ENCODE assay signal across 1 cellular context in the genomic region with DNA sequence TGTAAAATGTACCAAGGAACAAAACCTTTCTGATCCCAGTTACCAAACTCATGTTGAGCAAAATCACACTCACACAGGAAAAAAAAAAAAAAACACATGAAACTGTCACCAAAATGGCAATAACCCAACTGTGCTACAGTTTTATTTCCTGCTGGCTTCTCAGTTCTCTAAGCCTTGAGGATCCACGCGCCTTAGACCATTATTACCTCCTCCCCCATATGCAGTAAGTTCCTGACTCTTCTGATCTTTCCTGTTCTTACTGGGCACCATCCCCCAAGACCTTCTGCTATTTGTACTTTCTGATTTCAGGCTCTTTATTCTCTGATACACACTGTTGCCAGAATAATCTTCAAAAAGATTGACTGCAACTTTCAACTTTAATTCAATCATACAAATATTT.
TF ChIP-seq lines count a peak whose summit lies in the region.

No MANE protein-coding gene starts in this region.

TF ChIP-seq in HepG2, 621 proteins besides CTCF, POLR2A, EP300 and RAD21 (continued from another document):
- TF ChIP-seq, protein P1, sequence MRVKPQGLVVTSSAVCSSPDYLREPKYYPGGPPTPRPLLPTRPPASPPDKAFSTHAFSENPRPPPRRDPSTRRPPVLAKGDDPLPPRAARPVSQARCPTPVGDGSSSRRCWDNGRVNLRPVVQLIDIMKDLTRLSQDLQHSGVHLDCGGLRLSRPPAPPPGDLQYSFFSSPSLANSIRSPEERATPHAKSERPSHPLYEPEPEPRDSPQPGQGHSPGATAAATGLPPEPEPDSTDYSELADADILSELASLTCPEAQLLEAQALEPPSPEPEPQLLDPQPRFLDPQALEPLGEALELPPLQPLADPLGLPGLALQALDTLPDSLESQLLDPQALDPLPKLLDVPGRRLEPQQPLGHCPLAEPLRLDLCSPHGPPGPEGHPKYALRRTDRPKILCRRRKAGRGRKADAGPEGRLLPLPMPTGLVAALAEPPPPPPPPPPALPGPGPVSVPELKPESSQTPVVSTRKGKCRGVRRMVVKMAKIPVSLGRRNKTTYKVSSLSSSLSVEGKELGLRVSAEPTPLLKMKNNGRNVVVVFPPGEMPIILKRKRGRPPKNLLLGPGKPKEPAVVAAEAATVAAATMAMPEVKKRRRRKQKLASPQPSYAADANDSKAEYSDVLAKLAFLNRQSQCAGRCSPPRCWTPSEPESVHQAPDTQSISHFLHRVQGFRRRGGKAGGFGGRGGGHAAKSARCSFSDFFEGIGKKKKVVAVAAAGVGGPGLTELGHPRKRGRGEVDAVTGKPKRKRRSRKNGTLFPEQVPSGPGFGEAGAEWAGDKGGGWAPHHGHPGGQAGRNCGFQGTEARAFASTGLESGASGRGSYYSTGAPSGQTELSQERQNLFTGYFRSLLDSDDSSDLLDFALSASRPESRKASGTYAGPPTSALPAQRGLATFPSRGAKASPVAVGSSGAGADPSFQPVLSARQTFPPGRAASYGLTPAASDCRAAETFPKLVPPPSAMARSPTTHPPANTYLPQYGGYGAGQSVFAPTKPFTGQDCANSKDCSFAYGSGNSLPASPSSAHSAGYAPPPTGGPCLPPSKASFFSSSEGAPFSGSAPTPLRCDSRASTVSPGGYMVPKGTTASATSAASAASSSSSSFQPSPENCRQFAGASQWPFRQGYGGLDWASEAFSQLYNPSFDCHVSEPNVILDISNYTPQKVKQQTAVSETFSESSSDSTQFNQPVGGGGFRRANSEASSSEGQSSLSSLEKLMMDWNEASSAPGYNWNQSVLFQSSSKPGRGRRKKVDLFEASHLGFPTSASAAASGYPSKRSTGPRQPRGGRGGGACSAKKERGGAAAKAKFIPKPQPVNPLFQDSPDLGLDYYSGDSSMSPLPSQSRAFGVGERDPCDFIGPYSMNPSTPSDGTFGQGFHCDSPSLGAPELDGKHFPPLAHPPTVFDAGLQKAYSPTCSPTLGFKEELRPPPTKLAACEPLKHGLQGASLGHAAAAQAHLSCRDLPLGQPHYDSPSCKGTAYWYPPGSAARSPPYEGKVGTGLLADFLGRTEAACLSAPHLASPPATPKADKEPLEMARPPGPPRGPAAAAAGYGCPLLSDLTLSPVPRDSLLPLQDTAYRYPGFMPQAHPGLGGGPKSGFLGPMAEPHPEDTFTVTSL (CRISPR knock-in tag; IDR thresholded peaks at IDR 0.05; ENCODE audit: borderline replicate concordance): no peak
- TF ChIP-seq, protein P2, sequence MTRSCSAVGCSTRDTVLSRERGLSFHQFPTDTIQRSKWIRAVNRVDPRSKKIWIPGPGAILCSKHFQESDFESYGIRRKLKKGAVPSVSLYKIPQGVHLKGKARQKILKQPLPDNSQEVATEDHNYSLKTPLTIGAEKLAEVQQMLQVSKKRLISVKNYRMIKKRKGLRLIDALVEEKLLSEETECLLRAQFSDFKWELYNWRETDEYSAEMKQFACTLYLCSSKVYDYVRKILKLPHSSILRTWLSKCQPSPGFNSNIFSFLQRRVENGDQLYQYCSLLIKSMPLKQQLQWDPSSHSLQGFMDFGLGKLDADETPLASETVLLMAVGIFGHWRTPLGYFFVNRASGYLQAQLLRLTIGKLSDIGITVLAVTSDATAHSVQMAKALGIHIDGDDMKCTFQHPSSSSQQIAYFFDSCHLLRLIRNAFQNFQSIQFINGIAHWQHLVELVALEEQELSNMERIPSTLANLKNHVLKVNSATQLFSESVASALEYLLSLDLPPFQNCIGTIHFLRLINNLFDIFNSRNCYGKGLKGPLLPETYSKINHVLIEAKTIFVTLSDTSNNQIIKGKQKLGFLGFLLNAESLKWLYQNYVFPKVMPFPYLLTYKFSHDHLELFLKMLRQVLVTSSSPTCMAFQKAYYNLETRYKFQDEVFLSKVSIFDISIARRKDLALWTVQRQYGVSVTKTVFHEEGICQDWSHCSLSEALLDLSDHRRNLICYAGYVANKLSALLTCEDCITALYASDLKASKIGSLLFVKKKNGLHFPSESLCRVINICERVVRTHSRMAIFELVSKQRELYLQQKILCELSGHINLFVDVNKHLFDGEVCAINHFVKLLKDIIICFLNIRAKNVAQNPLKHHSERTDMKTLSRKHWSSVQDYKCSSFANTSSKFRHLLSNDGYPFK (CRISPR knock-in tag; IDR thresholded peaks at IDR 0.05; ENCODE audit: borderline replicate concordance): no peak
- TF ChIP-seq RARG (CRISPR knock-in tag; IDR thresholded peaks at IDR 0.05; ENCODE audit: low read depth) (no peak), MAF1 (CRISPR knock-in tag; IDR thresholded peaks at IDR 0.05; ENCODE audit: borderline replicate concordance) (no peak), RFX5 (IDR thresholded peaks at IDR 0.05; ENCODE audit: low read depth, low read length) (no peak)
- TF ChIP-seq, protein P3, sequence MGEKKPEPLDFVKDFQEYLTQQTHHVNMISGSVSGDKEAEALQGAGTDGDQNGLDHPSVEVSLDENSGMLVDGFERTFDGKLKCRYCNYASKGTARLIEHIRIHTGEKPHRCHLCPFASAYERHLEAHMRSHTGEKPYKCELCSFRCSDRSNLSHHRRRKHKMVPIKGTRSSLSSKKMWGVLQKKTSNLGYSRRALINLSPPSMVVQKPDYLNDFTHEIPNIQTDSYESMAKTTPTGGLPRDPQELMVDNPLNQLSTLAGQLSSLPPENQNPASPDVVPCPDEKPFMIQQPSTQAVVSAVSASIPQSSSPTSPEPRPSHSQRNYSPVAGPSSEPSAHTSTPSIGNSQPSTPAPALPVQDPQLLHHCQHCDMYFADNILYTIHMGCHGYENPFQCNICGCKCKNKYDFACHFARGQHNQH (CRISPR knock-in tag; IDR thresholded peaks at IDR 0.05): no peak
